ENCODE assay signal across 22 cellular contexts in the genomic region with DNA sequence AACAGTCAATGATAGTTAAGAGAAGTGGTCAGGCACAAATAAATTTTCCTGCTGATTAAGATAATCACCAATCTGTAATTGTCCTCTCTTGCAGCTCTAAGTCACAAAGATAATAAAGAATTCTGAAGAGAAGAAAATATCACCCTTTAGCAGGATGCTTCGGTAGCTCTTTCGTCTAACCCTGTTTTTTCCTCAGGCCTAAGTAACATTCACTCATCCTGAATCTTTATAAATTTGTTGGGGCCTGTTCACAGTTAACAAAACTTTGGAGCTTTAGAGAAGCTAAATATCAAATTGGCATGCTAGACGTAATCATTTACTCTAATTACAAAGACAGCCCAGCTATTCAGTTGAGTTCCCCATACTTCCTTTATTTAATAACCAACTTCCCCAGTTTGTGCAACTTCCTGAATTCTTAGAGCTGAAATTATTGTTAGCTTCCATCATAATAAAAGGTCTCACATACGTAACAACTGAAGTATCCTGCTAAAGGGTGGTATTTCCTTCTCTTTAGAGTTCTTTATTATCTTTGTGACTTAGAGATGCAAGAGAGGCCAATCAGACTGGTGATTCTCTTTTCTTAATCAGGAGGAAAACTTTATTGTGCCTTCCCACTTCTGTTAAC.
A peak's percentile ranks its signal among the peaks of the same experiment; 100 is the strongest.
DNase-seq lines count a peak whose midpoint lies in the region; ATAC-seq and TF ChIP-seq lines count a peak whose summit lies in the region.
"Had no signal": no experiment of that assay in that cellular context is flagged by ENCODE, and none has a peak within 500 bp of the region (broad histone marks: within the 10 kb centered on the region; RNA-seq: fewer than 3 reads in every experiment).

No MANE protein-coding gene starts in this region.

- peak in 7 of 8 donors; percentile 33 to 83 (median 44) for ATAC-seq in heart right ventricle
- ATAC-seq in HG03432 (IDR thresholded peaks at IDR 0.05; ENCODE audit: unreplicated experiment) = no peak
- no peak for ATAC-seq in omental fat pad (ENCODE audit: low FRiP score)
- ATAC-seq: Right ventricle myocardium inferior, T-cell had no signal

- WGBS in heart right ventricle, 2 donors = 75 to 84% methylated on average over 4 of the region's 4 CpGs

- DNase-seq in heart right ventricle (no peak), cardiac septum (ENCODE audit: low spot score) (no peak), SIG-M5 treated with dmso at 0.1 percent for 504 hours (lab: John Stamatoyannopoulos, UW; ENCODE audit: unreplicated experiment) (peak; percentile 75), fibroblast of pulmonary artery (ENCODE audit: low read depth) (peak; percentile 50), T1000 (lab: John Stamatoyannopoulos, UW) (no peak), omental fat pad (ENCODE audit: low spot score) (no peak), HK-2 (ENCODE audit: unreplicated experiment) (no peak)
- DNase-seq: 8988T; activated CD4-positive, alpha-beta T cell treated with anti-CD3 and anti-CD28 coated beads, Interleukin-2, amount 10 ng/mL, durations not matched to agents 24 days and 14 days; anterior cingulate cortex; caudate nucleus; foreskin fibroblast; GOT3; hypothalamus; NCI-H1436; NCI-H69; T-cell had no signal

- H3K9me3 ChIP-seq in heart right ventricle = peaks cover 0 to 3% (median 0%) of the 10 kb centered on the region in 11 donors
- H3K9me3 ChIP-seq: prostate gland had no signal

- no peak overlapping the region for H3K4me3 ChIP-seq in heart right ventricle
- no peak overlapping the region for H3K4me3 ChIP-seq in fibroblast of pulmonary artery (replicated peaks; ENCODE audit: low read depth, low read length)
- H3K4me3 ChIP-seq: prostate gland had no signal

- peak overlapping the region in 8 of 10 donors; percentile 10 to 74 (median 36) for H3K27ac ChIP-seq in heart right ventricle
- H3K27ac ChIP-seq: epithelial cell of prostate, prostate gland, VCaP had no signal

- no peaks in the 10 kb centered on the region for H3K36me3 ChIP-seq in heart right ventricle
- H3K36me3 ChIP-seq: prostate gland had no signal

- peaks cover 0 to 18% (median 8%) of the 10 kb centered on the region in 9 donors for H3K4me1 ChIP-seq in heart right ventricle
- H3K4me1 ChIP-seq: prostate gland had no signal

- intact Hi-C loops in heart right ventricle (cut with DNase I) (no loop called here), cardiac septum (cut with DNase I) (no loop called here)

- TF ChIP-seq CTCF in heart right ventricle (IDR thresholded peaks at IDR 0.05) = no peak
- no peak for TF ChIP-seq CTCF in fibroblast of pulmonary artery (IDR thresholded peaks at IDR 0.05; ENCODE audit: low read length, missing control alignments)
- TF ChIP-seq CTCF in omental fat pad (IDR thresholded peaks at IDR 0.05) = no peak

- H3K27me3 ChIP-seq in heart right ventricle = no peaks in the 10 kb centered on the region

Comparison
In these comparisons a context has a peak if more than half of its experiments do, and no peak if none do; other contexts are left out.
1. ATAC-seq: peak in heart right ventricle (7 of 8); none in HG03432 (single experiment) and omental fat pad (single experiment).
2. DNase-seq: peak in SIG-M5 treated with dmso at 0.1 percent for 504 hours (single experiment) and fibroblast of pulmonary artery (single experiment); none in heart right ventricle (0 of 2), cardiac septum (single experiment), T1000 (single experiment), omental fat pad (single experiment) and HK-2 (single experiment).